Comparison of ENCODE assay signal across 23 cellular contexts in genomic region chr11:13119361-13119760, GRCh38.
DNase-seq lines count a peak whose midpoint lies in the region; ATAC-seq, FAIRE-seq and TF ChIP-seq lines count a peak whose summit lies in the region.
"Had no signal": no experiment of that assay in that cellular context is flagged by ENCODE, and none has a peak within 500 bp of the region (broad histone marks: within the 10 kb centered on the region; RNA-seq: fewer than 3 reads in every experiment).

No MANE protein-coding gene starts in this region.

- peak overlapping the region; percentile 66 for H3K4me2 ChIP-seq in astrocyte (ENCODE audit: low read length)
- H3K4me2 ChIP-seq: KMS-11 had no signal

- no peak overlapping the region for H3K9ac ChIP-seq in astrocyte (ENCODE audit: low read length)
- H3K9ac ChIP-seq: KMS-11 had no signal

- peak; percentile 49 for DNase-seq in Daoy (ENCODE audit: low read depth)
- DNase-seq in HT1080 (ENCODE audit: low read depth): peak; percentile 68
- no peak for DNase-seq in astrocyte (ENCODE audit: low read depth)
- peak; percentile 78 for DNase-seq in kidney tubule cell (ENCODE audit: low spot score)
- DNase-seq in NCI-H748 treated with DMSO at 0.1 percent for 48 hours (lab: John Stamatoyannopoulos, UW): no peak
- no peak for DNase-seq in T-helper 2 cell
- DNase-seq in naive thymus-derived CD4-positive, alpha-beta T cell: no peak
- DNase-seq in ovary: no peak
- DNase-seq: activated CD4-positive, alpha-beta T cell treated with anti-CD3 and anti-CD28 coated beads for 48 hours; activated naive CD4-positive, alpha-beta T cell treated with Interleukin-2 at 50 U/mL for 16 hours; activated T-cell treated with anti-CD3 and anti-CD28 coated beads, Interleukin-2, amount 50 U/mL, for 4 hours; C1 segment of cervical spinal cord; cortex of kidney; left cardiac atrium; NCI-H510A treated with DMSO at 0.1 percent for 48 hours; RPMI8226; stimulated activated CD4-positive, alpha-beta T cell treated with anti-CD3 and anti-CD28 coated beads, Interleukin-4, amount 100 ng/mL, for 4 hours; stimulated activated naive CD4-positive, alpha-beta T cell treated with Interleukin-2 at 50 U/mL for 16 hours; testis; uterus had no signal

- peaks cover 57% of the 10 kb centered on the region for H3K4me1 Mint-ChIP-seq in astrocyte (ENCODE audit: low read depth, unreplicated experiment)
- H3K4me1 Mint-ChIP-seq in naive thymus-derived CD4-positive, alpha-beta T cell: no peaks in the 10 kb centered on the region

- no peaks in the 10 kb centered on the region for H3K9me3 ChIP-seq in astrocyte (ENCODE audit: insufficient read depth, low read depth, low read length)
- no peaks in the 10 kb centered on the region for H3K9me3 ChIP-seq in naive thymus-derived CD4-positive, alpha-beta T cell (ENCODE audit: control insufficient read depth in 2 of 3, low read length in 3 of 3)
- H3K9me3 ChIP-seq in ovary: no peaks in the 10 kb centered on the region
- H3K9me3 ChIP-seq: testis, uterus had no signal

- FAIRE-seq in astrocyte (lab: Jason Lieb, UNC): no peak

- no peak overlapping the region for H3K4me3 ChIP-seq in astrocyte (ENCODE audit: insufficient read depth, low read depth, low read length)
- H3K4me3 ChIP-seq in naive thymus-derived CD4-positive, alpha-beta T cell (ENCODE audit: low read length): no peak overlapping the region
- H3K4me3 ChIP-seq in ovary: no peak overlapping the region
- H3K4me3 ChIP-seq: right atrium auricular region, SK-N-MC, testis, uterus had no signal

- peak overlapping the region; percentile 62 for H3K27ac ChIP-seq in astrocyte (ENCODE audit: low read depth, low read length)
- H3K27ac ChIP-seq in naive thymus-derived CD4-positive, alpha-beta T cell (ENCODE audit: low read depth, low read length): no peak overlapping the region
- no peak overlapping the region for H3K27ac ChIP-seq in ovary
- H3K27ac ChIP-seq: KMS-11, right atrium auricular region, SK-N-MC, testis, uterus had no signal

- H3K36me3 Mint-ChIP-seq in astrocyte (ENCODE audit: low read depth, unreplicated experiment): no peaks in the 10 kb centered on the region
- H3K36me3 Mint-ChIP-seq in naive thymus-derived CD4-positive, alpha-beta T cell: peaks cover 0 to 3% (median 0%) of the 10 kb centered on the region in 5 donors

- H3K27me3 ChIP-seq in astrocyte (ENCODE audit: insufficient read depth, low read length) (peaks cover 2% of the 10 kb centered on the region), ovary (no peaks in the 10 kb centered on the region)
- H3K27me3 ChIP-seq in naive thymus-derived CD4-positive, alpha-beta T cell (ENCODE audit: control insufficient read depth in 2 of 2, insufficient read depth in 2 of 2, low read length in 2 of 2): no peaks in the 10 kb centered on the region
- H3K27me3 ChIP-seq: right atrium auricular region, testis, uterus had no signal

- H3K4me3 Mint-ChIP-seq in astrocyte (ENCODE audit: unreplicated experiment): no peak overlapping the region
- no peak overlapping the region for H3K4me3 Mint-ChIP-seq in naive thymus-derived CD4-positive, alpha-beta T cell
- H3K4me3 Mint-ChIP-seq: activated T-cell treated with anti-CD3 and anti-CD28 coated beads, Interleukin-2, amount 50 U/mL, for 4 hours had no signal

- H3K4me1 ChIP-seq in astrocyte (ENCODE audit: insufficient read depth, low read length) (peaks cover 50% of the 10 kb centered on the region), ovary (ENCODE audit: insufficient read depth) (no peaks in the 10 kb centered on the region)
- H3K4me1 ChIP-seq in naive thymus-derived CD4-positive, alpha-beta T cell (ENCODE audit: control insufficient read depth in 2 of 2, insufficient read depth in 2 of 2, low read length in 2 of 2): no peaks in the 10 kb centered on the region
- H3K4me1 ChIP-seq: right atrium auricular region, testis, uterus had no signal

- no peaks in the 10 kb centered on the region for H4K20me1 ChIP-seq in astrocyte (ENCODE audit: insufficient read depth, low read length)

- H3K27me3 Mint-ChIP-seq in astrocyte (ENCODE audit: low read depth, unreplicated experiment): no peaks in the 10 kb centered on the region
- H3K27me3 Mint-ChIP-seq in naive thymus-derived CD4-positive, alpha-beta T cell: peaks cover 31 to 50% (median 40%) of the 10 kb centered on the region in 5 donors

- ATAC-seq in naive thymus-derived CD4-positive, alpha-beta T cell: no peak
- ATAC-seq: activated T-cell treated with anti-CD3 and anti-CD28 coated beads, Interleukin-2, amount 50 U/mL, for 4 hours; left cardiac atrium had no signal

- no peak overlapping the region for H2AFZ ChIP-seq in astrocyte (ENCODE audit: low read depth, low read length)

- TF ChIP-seq POLR2A in ovary (IDR thresholded peaks at IDR 0.05): no peak

- H3K36me3 ChIP-seq in astrocyte (ENCODE audit: insufficient read depth, low read length): no peaks in the 10 kb centered on the region
- H3K36me3 ChIP-seq in naive thymus-derived CD4-positive, alpha-beta T cell (ENCODE audit: control insufficient read depth in 2 of 3, insufficient read depth in 3 of 3, low read length in 3 of 3): no peaks in the 10 kb centered on the region
- no peaks in the 10 kb centered on the region for H3K36me3 ChIP-seq in ovary
- H3K36me3 ChIP-seq: right atrium auricular region, uterus had no signal

- intact Hi-C loops in naive thymus-derived CD4-positive, alpha-beta T cell (cut with micrococcal nuclease): no loop called here
- intact Hi-C loops in ovary (cut with DNase I): no loop called here

- POLR2A ChIA-PET in naive thymus-derived CD4-positive, alpha-beta T cell (lab: Charles Lee): no interaction called here

- H3K79me2 ChIP-seq in astrocyte (ENCODE audit: insufficient read depth, low read length): no peaks in the 10 kb centered on the region

- no peak for TF ChIP-seq EP300 in ovary (IDR thresholded peaks at IDR 0.05)

- WGBS in ovary, 3 donors: 88 to 96% (median 89%) methylated on average over 2 of the region's 2 CpGs

- H3K27ac Mint-ChIP-seq in astrocyte (ENCODE audit: unreplicated experiment): peak overlapping the region; percentile 55
- H3K27ac Mint-ChIP-seq in naive thymus-derived CD4-positive, alpha-beta T cell: no peak overlapping the region

- TF ChIP-seq CTCF in astrocyte (IDR thresholded peaks at IDR 0.05; ENCODE audit: insufficient read depth, low read depth, low read length) (no peak), ovary (IDR thresholded peaks at IDR 0.05) (no peak)

- CTCF ChIA-PET in naive thymus-derived CD4-positive, alpha-beta T cell (lab: Charles Lee): no interaction called here

- H3K9me3 Mint-ChIP-seq in astrocyte (ENCODE audit: unreplicated experiment): peaks cover 4% of the 10 kb centered on the region
- peaks cover 0 to 8% (median 0%) of the 10 kb centered on the region in 11 donors for H3K9me3 Mint-ChIP-seq in naive thymus-derived CD4-positive, alpha-beta T cell
- H3K9me3 Mint-ChIP-seq: activated T-cell treated with anti-CD3 and anti-CD28 coated beads, Interleukin-2, amount 50 U/mL, for 4 hours had no signal

Comparison
In these comparisons a context has a peak if more than half of its experiments do, and no peak if none do; other contexts are left out.
1. DNase-seq: peak in Daoy (single experiment), HT1080 (single experiment) and kidney tubule cell (single experiment); none in astrocyte (single experiment), NCI-H748 treated with DMSO at 0.1 percent for 48 hours (single experiment), T-helper 2 cell (0 of 5), naive thymus-derived CD4-positive, alpha-beta T cell (0 of 9) and ovary (0 of 5).